Comparison of ENCODE assay signal across 1 cellular context in genomic region chr1:24696033-24696755, GRCh38.
TF ChIP-seq lines count a peak whose summit lies in the region.

No MANE protein-coding gene starts in this region.

TF ChIP-seq in K562, 482 proteins besides CTCF, POLR2A, EP300 and RAD21 (continued from another document):
- 0 out of 2 replicates have a peak, but pooled peaks have one; percentile 2 for TF ChIP-seq NR4A1 (CRISPR knock-in tag; IDR thresholded peaks at IDR 0.05)
- no peak for TF ChIP-seq NR4A1 (tag; IDR thresholded peaks at IDR 0.05)
- no peak for TF ChIP-seq MLX (CRISPR knock-in tag; conservative IDR thresholded peaks at IDR 0.05)
- no peak for TF ChIP-seq ZBTB2 (IDR thresholded peaks at IDR 0.05)
- TF ChIP-seq USF1 (CRISPR knock-in tag; IDR thresholded peaks at IDR 0.05) = 0 out of 2 replicates have a peak, but pooled peaks have one; percentile 6
- 0 out of 2 replicates have a peak, but pooled peaks have one; percentile 34 for TF ChIP-seq ZNF395 (CRISPR knock-in tag; IDR thresholded peaks at IDR 0.05)
- peak; percentile 1; the same call in 1 of the 2 replicates for TF ChIP-seq ZNF589 (CRISPR knock-in tag; IDR thresholded peaks at IDR 0.05; ENCODE audit: low read depth)
- TF ChIP-seq MXI1 (IDR thresholded peaks at IDR 0.05; ENCODE audit: low read depth, low read length) = no peak
- no peak for TF ChIP-seq MAZ (CRISPR knock-in tag; conservative IDR thresholded peaks at IDR 0.05 in 1 of 2, IDR thresholded peaks at IDR 0.05 in 1 of 2)
- no peak for TF ChIP-seq WHSC1 (IDR thresholded peaks at IDR 0.05; ENCODE audit: low read length)
- TF ChIP-seq LCOR (CRISPR knock-in tag; IDR thresholded peaks at IDR 0.05) = no peak
- TF ChIP-seq HOXB6 (CRISPR knock-in tag; IDR thresholded peaks at IDR 0.05; ENCODE audit: borderline replicate concordance) = no peak
- no peak for TF ChIP-seq ZNF583 (CRISPR knock-in tag; IDR thresholded peaks at IDR 0.05)
- no peak for TF ChIP-seq REST (CRISPR knock-in tag; IDR thresholded peaks at IDR 0.05; ENCODE audit: low read depth)
